Comparison of ENCODE assay signal across 20 cellular contexts in genomic region chr3:131328739-131329138, GRCh38.
"Had no signal": no experiment of that assay in that cellular context is flagged by ENCODE, and none has a peak within 500 bp of the region (broad histone marks: within the 10 kb centered on the region; RNA-seq: fewer than 3 reads in every experiment).

No MANE protein-coding gene starts in this region.

- H3K27me3 Mint-ChIP-seq: stimulated activated naive CD8-positive, alpha-beta T cell treated with anti-CD3 and anti-CD28 coated beads, Interleukin-15, Interleukin-2, amounts not matched to agents 100 ng/mL and 50 ng/mL, for 24 hours had no signal

- H3K9me3 ChIP-seq: left lung, prostate gland, suprapubic skin, vagina had no signal

- H3K27me3 ChIP-seq: brain microvascular endothelial cell, left lung, suprapubic skin, vagina had no signal

- H3K27ac Mint-ChIP-seq: activated T-cell treated with anti-CD3 and anti-CD28 coated beads, Interleukin-2, amount 50 U/mL, for 72 hours; mesothelial cell of epicardium; nephron; stimulated activated naive CD8-positive, alpha-beta T cell treated with anti-CD3 and anti-CD28 coated beads, Interleukin-15, Interleukin-2, amounts not matched to agents 100 ng/mL and 50 ng/mL, for 24 hours had no signal

- H3K4me3 Mint-ChIP-seq: activated T-cell treated with anti-CD3 and anti-CD28 coated beads, Interleukin-2, amount 50 U/mL, for 72 hours; central memory CD8-positive, alpha-beta T cell; mesothelial cell of epicardium; nephron; stimulated activated naive CD8-positive, alpha-beta T cell treated with anti-CD3 and anti-CD28 coated beads, Interleukin-15, Interleukin-2, amounts not matched to agents 100 ng/mL and 50 ng/mL, for 24 hours had no signal

- H3K4me1 Mint-ChIP-seq: central memory CD8-positive, alpha-beta T cell; mesothelial cell of epicardium; nephron had no signal

- H3K36me3 ChIP-seq: brain microvascular endothelial cell, prostate gland, vagina had no signal

- H3K36me3 Mint-ChIP-seq: mesothelial cell of epicardium had no signal

- H3K4me1 ChIP-seq: left lung, prostate gland, suprapubic skin, vagina had no signal

- FAIRE-seq: frontal cortex had no signal

- H3K4me3 ChIP-seq: left lung, prostate gland, suprapubic skin, vagina had no signal

- H3K9me3 Mint-ChIP-seq: central memory CD8-positive, alpha-beta T cell; stimulated activated naive CD8-positive, alpha-beta T cell treated with anti-CD3 and anti-CD28 coated beads, Interleukin-15, Interleukin-2, amounts not matched to agents 100 ng/mL and 50 ng/mL, for 24 hours had no signal

- ATAC-seq: activated T-cell treated with anti-CD3 and anti-CD28 coated beads, Interleukin-2, amount 50 U/mL, for 72 hours; left lung; right cardiac atrium had no signal

- DNase-seq: activated CD4-positive, alpha-beta T cell treated with anti-CD3 and anti-CD28 coated beads, Interleukin-2, amount 50 U/mL, for 4 hours; activated effector memory CD4-positive, alpha-beta T cell treated with anti-CD3 and anti-CD28 coated beads, Interleukin-2, amount 50 U/mL, for 16 hours; activated naive CD4-positive, alpha-beta T cell treated with anti-CD3 and anti-CD28 coated beads, Interleukin-2, amount 50 U/mL, for 16 hours; activated T-cell treated with anti-CD3 and anti-CD28 coated beads, Interleukin-2, amount 50 U/mL, for 72 hours; aorta; brain microvascular endothelial cell; cortex of kidney; head of caudate nucleus; left lung; right cardiac atrium; trophoblast cell had no signal

- H3K27ac ChIP-seq: brain microvascular endothelial cell, left lung, prostate gland, suprapubic skin, vagina, VCaP had no signal
